28 cellular contexts compared by ENCODE assay signal in the genomic region with DNA sequence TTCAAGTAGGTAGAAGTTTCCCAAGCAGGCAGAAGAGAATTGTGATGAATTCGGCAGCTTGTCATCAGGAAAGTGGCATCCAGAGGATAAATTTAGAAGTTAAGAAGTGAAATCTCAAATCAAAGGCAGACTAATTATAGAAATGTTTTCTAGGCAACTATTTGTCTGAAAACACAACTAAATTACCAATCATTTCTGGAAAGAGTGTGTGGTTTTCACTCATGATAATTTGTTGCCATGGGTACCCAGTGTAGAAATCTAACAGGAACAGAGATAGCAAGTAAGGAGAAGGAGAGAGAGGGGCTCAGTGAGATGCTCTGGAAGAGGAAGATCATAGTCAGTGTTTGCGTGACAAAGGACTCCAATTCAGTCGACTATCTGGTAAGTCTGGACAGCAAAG.
DNase-seq lines count a peak whose midpoint lies in the region; ATAC-seq and TF ChIP-seq lines count a peak whose summit lies in the region.
"Had no signal": no experiment of that assay in that cellular context is flagged by ENCODE, and none has a peak within 500 bp of the region (broad histone marks: within the 10 kb centered on the region; RNA-seq: fewer than 3 reads in every experiment).

No MANE protein-coding gene starts in this region.

- peak overlapping the region in 1 of 5 experiments; percentile 28 for H3K4me3 Mint-ChIP-seq in brain
- no peak overlapping the region for H3K4me3 Mint-ChIP-seq in natural killer cell
- H3K4me3 Mint-ChIP-seq: activated T-cell treated with anti-CD3 and anti-CD28 coated beads, Interleukin-2, amount 50 U/mL, for 72 hours; GM23338; nephron; stimulated activated memory B cell treated with anti-CD40 and anti-IgM and Interleukin-4, amounts not matched to agents 10 μg/mL and 1 μg/mL and 100 μg/mL, for 72 hours had no signal

- ATAC-seq in GM18867 (IDR thresholded peaks at IDR 0.05; ENCODE audit: unreplicated experiment) (peak; percentile 64), GM19463 (IDR thresholded peaks at IDR 0.05; ENCODE audit: unreplicated experiment) (peak; percentile 63), HG03060 (IDR thresholded peaks at IDR 0.05; ENCODE audit: low read depth, unreplicated experiment) (peak; percentile 41), GM18505 (IDR thresholded peaks at IDR 0.05; ENCODE audit: unreplicated experiment) (no peak), HG03097 (IDR thresholded peaks at IDR 0.05; ENCODE audit: low FRiP score, unreplicated experiment) (no peak), natural killer cell (no peak)
- ATAC-seq: activated T-cell treated with anti-CD3 and anti-CD28 coated beads, Interleukin-2, amount 50 U/mL, for 72 hours; GM23338; left lobe of liver had no signal

- H3K4me1 Mint-ChIP-seq in brain (peaks cover 46% of the 10 kb centered on the region), natural killer cell (no peaks in the 10 kb centered on the region)

- H3K27me3 Mint-ChIP-seq in brain = peaks cover 10% of the 10 kb centered on the region
- no peaks in the 10 kb centered on the region for H3K27me3 Mint-ChIP-seq in natural killer cell (ENCODE audit: low read depth in 2 of 2)

- DNase-seq in natural killer cell = no peak
- DNase-seq: activated CD4-positive, alpha-beta T cell treated with anti-CD3 and anti-CD28 coated beads, Interleukin-2, amount 50 U/mL, for 48 hours; activated CD4-positive, CD25-positive, alpha-beta regulatory T cell treated with anti-CD3 and anti-CD28 coated beads, Interleukin-2, amount 50 U/mL, for 72 hours; activated naive CD4-positive, alpha-beta T cell; activated T-cell treated with anti-CD3 and anti-CD28 coated beads, Interleukin-2, amount 50 U/mL, for 72 hours; central memory CD4-positive, alpha-beta T cell; cortex of kidney; glutamatergic neuron; KG1; NCI-H1417; NCI-H2029 treated with DMSO at 0.1 percent for 48 hours; NCI-H226; NCI-H526 treated with DMSO at 0.1 percent for 48 hours; NK-92 treated with Interleukin-12 subunit alpha and Interleukin-12 subunit beta, amount 100 ng/mL, for 24 hours; ovary; PC-9; stimulated activated CD4-positive, alpha-beta T cell treated with anti-CD3 and anti-CD28 coated beads, Interleukin-15, amount 100 ng/mL, for 24 hours; transverse colon had no signal

- TF ChIP-seq POLR2A in GM18505 (IDR thresholded peaks at IDR 0.05; ENCODE audit: borderline replicate concordance, extremely low read depth, insufficient read depth, insufficient read length) = no peak

- TF ChIP-seq CTCF in brain (conservative IDR thresholded peaks at IDR 0.05) (no peak), natural killer cell (IDR thresholded peaks at IDR 0.05) (no peak)

- intact Hi-C loops in natural killer cell (cut with micrococcal nuclease) = no loop called here

- H3K36me3 Mint-ChIP-seq in brain (no peaks in the 10 kb centered on the region), natural killer cell (no peaks in the 10 kb centered on the region)
- H3K36me3 Mint-ChIP-seq: stimulated activated memory B cell treated with anti-CD40 and anti-IgM and Interleukin-4, amounts not matched to agents 10 μg/mL and 1 μg/mL and 100 μg/mL, for 72 hours had no signal

- H3K9me3 Mint-ChIP-seq in brain (no peaks in the 10 kb centered on the region), natural killer cell (peaks cover 9 to 13% of the 10 kb centered on the region in 2 donors)
- H3K9me3 Mint-ChIP-seq: GM23338; nephron; stimulated activated memory B cell treated with anti-CD40 and anti-IgM and Interleukin-4, amounts not matched to agents 10 μg/mL and 1 μg/mL and 100 μg/mL, for 72 hours had no signal

- H3K27ac Mint-ChIP-seq in brain (peak overlapping the region in 4 of 5 experiments; percentile 32 to 91 (median 54)), natural killer cell (no peak overlapping the region)
- H3K27ac Mint-ChIP-seq: activated T-cell treated with anti-CD3 and anti-CD28 coated beads, Interleukin-2, amount 50 U/mL, for 72 hours; GM23338; nephron; stimulated activated memory B cell treated with anti-CD40 and anti-IgM and Interleukin-4, amounts not matched to agents 10 μg/mL and 1 μg/mL and 100 μg/mL, for 72 hours had no signal

Comparison
In these comparisons a context has a peak if more than half of its experiments do, and no peak if none do; other contexts are left out.
1. ATAC-seq: peak in GM18867 (single experiment), GM19463 (single experiment) and HG03060 (single experiment); none in GM18505 (single experiment), HG03097 (single experiment) and natural killer cell (0 of 3).
2. H3K27ac Mint-ChIP-seq: peak in brain (4 of 5); none in natural killer cell (0 of 2).